ENCODE assay signal across 8 cellular contexts in the genomic region with DNA sequence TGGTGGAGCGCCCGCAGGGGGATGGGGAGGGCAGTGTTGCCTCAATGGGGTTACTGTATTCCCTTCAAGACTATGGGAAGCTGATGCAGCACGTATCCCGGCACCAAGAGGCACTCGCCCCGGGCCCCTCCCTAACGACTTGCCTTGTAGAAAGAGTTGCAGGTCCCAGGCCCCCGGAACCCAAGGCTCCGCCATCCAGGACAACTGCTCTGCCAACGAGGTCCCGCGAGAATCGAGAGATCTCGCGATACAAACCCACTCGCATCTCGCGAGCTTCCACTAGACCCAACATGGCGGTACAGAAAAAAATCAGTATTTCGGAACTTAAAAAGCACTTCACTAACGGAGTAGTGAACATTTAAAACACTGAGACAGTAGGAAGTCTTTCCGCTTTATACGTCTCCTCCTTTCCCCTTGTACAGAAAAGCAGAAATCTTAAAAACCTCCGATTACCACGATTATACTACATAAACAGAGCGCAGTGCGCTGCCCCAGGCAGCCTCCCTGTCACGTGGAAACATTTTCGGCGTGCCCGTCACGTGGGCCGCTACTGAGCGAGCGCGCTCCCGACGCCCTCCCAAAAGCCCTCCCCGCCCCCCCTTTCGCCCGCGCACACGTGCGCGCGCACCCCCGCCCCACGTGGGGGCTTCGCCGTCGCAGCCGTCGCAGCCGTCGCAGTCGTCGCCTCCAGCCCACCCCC. TPM values are rescaled to one million over a fixed set of nuclear protein-coding genes. Genes with fewer than 3 reads are reported as not detected.
DNase-seq lines count a peak whose midpoint lies in the region; ATAC-seq, FAIRE-seq and TF ChIP-seq lines count a peak whose summit lies in the region.

A gene (minus strand): TSS at position 217 of the 700 bp plus-strand sequence. CDS start 49,304 bp downstream, outside the sequence.

- H3K27me3 ChIP-seq in ACC112 (ENCODE audit: insufficient read depth, low read length) = no peaks in the 10 kb centered on the region
- no peaks in the 10 kb centered on the region for H3K27me3 ChIP-seq in breast epithelium
- no peaks in the 10 kb centered on the region for H3K27me3 ChIP-seq in small intestine (ENCODE audit: control insufficient read depth in 2 of 2, insufficient read depth in 2 of 2, low read length in 2 of 2)

- H3K4me3 ChIP-seq in ACC112 (ENCODE audit: low read depth, low read length) (peak within 1 kb of the TSS; percentile 94), breast epithelium (peak within 1 kb of the TSS; percentile 76 to 88 (median 81)), small intestine (ENCODE audit: low read depth in 1 of 2, low read length in 2 of 2) (peak within 1 kb of the TSS; percentile 86 to 88)

- peaks cover 48% of the 10 kb centered on the region for H3K79me2 ChIP-seq in ACC112 (ENCODE audit: control insufficient read depth, insufficient read depth, low read length, unreplicated experiment)

- intact Hi-C loops in breast epithelium (cut with DNase I; ENCODE audit: low total_unique reads) = no loop called here

- no peaks in the 10 kb centered on the region for H3K36me3 ChIP-seq in ACC112 (ENCODE audit: insufficient read depth, low read length)
- H3K36me3 ChIP-seq in breast epithelium = no peaks in the 10 kb centered on the region
- H3K36me3 ChIP-seq in small intestine (ENCODE audit: control insufficient read depth in 2 of 2, insufficient read depth in 2 of 2, low read length in 2 of 2) = no peaks in the 10 kb centered on the region

- H3K4me1 ChIP-seq in ACC112 (ENCODE audit: control insufficient read depth, insufficient read depth, low read length, unreplicated experiment) (peaks cover 31% of the 10 kb centered on the region), breast epithelium (no peaks in the 10 kb centered on the region), small intestine (ENCODE audit: control insufficient read depth in 2 of 2, insufficient read depth in 1 of 2, low read depth in 1 of 2, low read length in 1 of 2) (peaks cover 2 to 6% of the 10 kb centered on the region in 2 donors)

- H3K9me3 ChIP-seq in breast epithelium (no peaks in the 10 kb centered on the region), small intestine (ENCODE audit: control insufficient read depth, low read depth) (no peaks in the 10 kb centered on the region)

- ATAC-seq in GM18868 (IDR thresholded peaks at IDR 0.05; ENCODE audit: unreplicated experiment) (peak; percentile 71), HG03108 (IDR thresholded peaks at IDR 0.05; ENCODE audit: unreplicated experiment) (peak; percentile 69)

- FAIRE-seq in small intestine (lab: Jason Lieb, UNC) = no peak

- no peak for TF ChIP-seq CTCF in VCaP (conservative IDR thresholded peaks at IDR 0.05)
- TF ChIP-seq CTCF in breast epithelium (IDR thresholded peaks at IDR 0.05) = no peak

- peak within 1 kb of the TSS; percentile 94 for H2AFZ ChIP-seq in ACC112 (ENCODE audit: low read length, unreplicated experiment)

- TF ChIP-seq POLR2A in breast epithelium (IDR thresholded peaks at IDR 0.05) = peak; percentile 29

- 0 to 1% (median 1%) methylated on average over 37 to 57 of the region's 57 CpGs for WGBS in small intestine, 3 donors

- H3K27ac ChIP-seq in ACC112 (ENCODE audit: low read depth, low read length) (peak within 1 kb of the TSS; percentile 99), VCaP (peak within 1 kb of the TSS; percentile 96), breast epithelium (peak within 1 kb of the TSS; percentile 96 to 97), small intestine (ENCODE audit: low read depth in 1 of 2, low read length in 1 of 2) (peak within 1 kb of the TSS; percentile 89 to 99)

- peak; percentile 91 for DNase-seq in NCI-H2196 (lab: John Stamatoyannopoulos, UW; ENCODE audit: unreplicated experiment)
- DNase-seq in breast epithelium (ENCODE audit: low spot score in 2 of 2) = peak; percentile 89 to 90
- peak; percentile 85 for DNase-seq in iPS-NIHi11 (ENCODE audit: low spot score)
- peak; percentile 90 for DNase-seq in small intestine

RNA-seq across cellular contexts. Expression of the gene that starts here (rescaled TPM):
- total RNA-seq in breast epithelium = 100 to 1,000 TPM in 1 of 3 donors, 10 to 100 TPM in 2; 41.1 to 133 (median 87.2) TPM
- 10 to 100 TPM in 1 of 3 donors, 1 to 10 TPM in 2; 7.8 to 14.2 (median 9.8) TPM for polyA plus RNA-seq in small intestine

Comparison
In these comparisons a context has a peak if more than half of its experiments do, and no peak if none do; other contexts are left out.
1. Peak in every context shown above with its lines: DNase-seq, ATAC-seq, H3K4me3 ChIP-seq and H3K27ac ChIP-seq.